ENCODE assay signal across 8 cellular contexts in the genomic region with DNA sequence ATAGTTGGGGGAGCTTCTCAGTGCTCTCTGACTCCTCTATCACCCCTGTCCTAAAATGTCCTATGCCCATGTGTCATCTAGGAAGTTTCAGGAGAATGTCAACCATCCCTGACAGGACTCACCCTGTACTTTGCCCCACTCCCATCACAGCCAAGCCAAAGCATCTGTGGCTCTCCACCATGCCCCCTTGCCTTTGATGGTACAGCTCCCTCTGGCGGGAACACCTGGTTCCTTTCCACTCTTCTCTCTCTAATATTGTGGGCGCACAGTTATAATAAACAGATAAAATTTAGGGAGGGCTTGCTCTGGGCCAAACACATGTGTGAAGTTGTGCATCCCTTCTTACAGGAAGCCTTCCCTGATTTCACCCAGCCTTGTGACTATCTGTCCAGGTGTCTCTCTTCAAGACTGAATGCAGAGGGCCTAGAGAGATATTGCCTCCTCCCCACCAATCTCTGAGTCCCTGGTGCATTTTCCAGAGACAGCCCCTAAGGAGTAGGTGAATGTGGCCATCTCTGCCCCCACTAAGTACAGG.
DNase-seq lines count a peak whose midpoint lies in the region; ATAC-seq and TF ChIP-seq lines count a peak whose summit lies in the region.

No MANE protein-coding gene starts in this region.

- H3K4me1 ChIP-seq in Peyer's patch: peaks cover 0 to 10% (median 2%) of the 10 kb centered on the region in 4 donors

- TF ChIP-seq POLR2A in Peyer's patch (IDR thresholded peaks at IDR 0.05): no peak

- peaks cover 0 to 6% of the 10 kb centered on the region in 2 donors for H3K27me3 ChIP-seq in Peyer's patch

- ATAC-seq in HG03280 (IDR thresholded peaks at IDR 0.05; ENCODE audit: unreplicated experiment) (no peak), GM21526 (IDR thresholded peaks at IDR 0.05; ENCODE audit: low FRiP score, unreplicated experiment) (no peak)

- H3K27ac ChIP-seq in Peyer's patch: no peak overlapping the region

- CTCF ChIA-PET in GM10248 (lab: Yijun Ruan, JAX): interaction anchor here (0.6 to 6.7 kb wide), 13 partner anchors 9 to 226 kb away, joined by 3 to 33 read pairs (median 4); a partner anchor contains a TSS

- peak; percentile 65 for DNase-seq in GM10248 (ENCODE audit: extremely low spot score)
- peak; percentile 70 for DNase-seq in GM20000 (ENCODE audit: low spot score)
- peak; percentile 18 to 68 (median 55) for DNase-seq in Peyer's patch
- DNase-seq in germinal center (ENCODE audit: low spot score): peak; percentile 36
- no peak for DNase-seq in cerebellar nuclear complex (lab: John Stamatoyannopoulos, UW)
- no peak for DNase-seq in cortex of kidney (lab: John Stamatoyannopoulos, UW)

- no peaks in the 10 kb centered on the region for H3K36me3 ChIP-seq in Peyer's patch

- no peak overlapping the region for H3K4me3 ChIP-seq in Peyer's patch

- H3K9me3 ChIP-seq in Peyer's patch: no peaks in the 10 kb centered on the region

- POLR2A ChIA-PET in GM10248 (lab: Yijun Ruan, JAX): no interaction called here

- TF ChIP-seq CTCF in GM10248 (IDR thresholded peaks at IDR 0.05; ENCODE audit: control extremely low read depth, extremely low read depth, low read depth, missing control alignments): peak; percentile 58
- peak; percentile 63 for TF ChIP-seq CTCF in GM20000 (IDR thresholded peaks at IDR 0.05; ENCODE audit: extremely low read depth, missing control alignments)
- TF ChIP-seq CTCF in Peyer's patch (IDR thresholded peaks at IDR 0.05): peak in 4 of 6 experiments; percentile 36 to 40 (median 38)

Comparison
In these comparisons a context has a peak if more than half of its experiments do, and no peak if none do; other contexts are left out.
1. DNase-seq: peak in GM10248 (single experiment), GM20000 (single experiment), Peyer's patch (3 of 3) and germinal center (single experiment); none in cerebellar nuclear complex (0 of 2) and cortex of kidney (single experiment).
2. Peak in every context shown above with its lines, with median percentiles within 50 percentile points of each other: CTCF ChIP-seq.